Comparison of ENCODE assay signal across 1 cellular context in the genomic region with DNA sequence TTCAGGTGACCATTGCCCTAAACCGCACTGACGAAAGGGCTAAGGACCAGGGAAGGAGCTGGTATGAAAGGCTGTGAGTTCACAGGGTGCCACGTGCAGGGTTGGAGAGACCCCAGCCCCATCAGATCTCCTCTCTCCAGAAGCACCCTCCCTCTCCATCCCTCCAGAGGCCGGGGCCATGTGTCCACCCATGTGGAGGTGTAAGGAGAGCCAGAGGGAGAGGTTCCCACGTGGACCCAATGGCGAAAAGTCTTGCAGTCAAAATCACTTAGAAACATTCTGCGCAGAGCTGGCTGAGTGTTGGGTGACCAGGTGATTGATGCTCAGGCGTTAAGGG.
TF ChIP-seq lines count a peak whose summit lies in the region.

No MANE protein-coding gene starts in this region.

TF ChIP-seq in K562, 482 proteins besides CTCF, POLR2A, EP300 and RAD21 (continued from another document):
- TF ChIP-seq, protein P1, sequence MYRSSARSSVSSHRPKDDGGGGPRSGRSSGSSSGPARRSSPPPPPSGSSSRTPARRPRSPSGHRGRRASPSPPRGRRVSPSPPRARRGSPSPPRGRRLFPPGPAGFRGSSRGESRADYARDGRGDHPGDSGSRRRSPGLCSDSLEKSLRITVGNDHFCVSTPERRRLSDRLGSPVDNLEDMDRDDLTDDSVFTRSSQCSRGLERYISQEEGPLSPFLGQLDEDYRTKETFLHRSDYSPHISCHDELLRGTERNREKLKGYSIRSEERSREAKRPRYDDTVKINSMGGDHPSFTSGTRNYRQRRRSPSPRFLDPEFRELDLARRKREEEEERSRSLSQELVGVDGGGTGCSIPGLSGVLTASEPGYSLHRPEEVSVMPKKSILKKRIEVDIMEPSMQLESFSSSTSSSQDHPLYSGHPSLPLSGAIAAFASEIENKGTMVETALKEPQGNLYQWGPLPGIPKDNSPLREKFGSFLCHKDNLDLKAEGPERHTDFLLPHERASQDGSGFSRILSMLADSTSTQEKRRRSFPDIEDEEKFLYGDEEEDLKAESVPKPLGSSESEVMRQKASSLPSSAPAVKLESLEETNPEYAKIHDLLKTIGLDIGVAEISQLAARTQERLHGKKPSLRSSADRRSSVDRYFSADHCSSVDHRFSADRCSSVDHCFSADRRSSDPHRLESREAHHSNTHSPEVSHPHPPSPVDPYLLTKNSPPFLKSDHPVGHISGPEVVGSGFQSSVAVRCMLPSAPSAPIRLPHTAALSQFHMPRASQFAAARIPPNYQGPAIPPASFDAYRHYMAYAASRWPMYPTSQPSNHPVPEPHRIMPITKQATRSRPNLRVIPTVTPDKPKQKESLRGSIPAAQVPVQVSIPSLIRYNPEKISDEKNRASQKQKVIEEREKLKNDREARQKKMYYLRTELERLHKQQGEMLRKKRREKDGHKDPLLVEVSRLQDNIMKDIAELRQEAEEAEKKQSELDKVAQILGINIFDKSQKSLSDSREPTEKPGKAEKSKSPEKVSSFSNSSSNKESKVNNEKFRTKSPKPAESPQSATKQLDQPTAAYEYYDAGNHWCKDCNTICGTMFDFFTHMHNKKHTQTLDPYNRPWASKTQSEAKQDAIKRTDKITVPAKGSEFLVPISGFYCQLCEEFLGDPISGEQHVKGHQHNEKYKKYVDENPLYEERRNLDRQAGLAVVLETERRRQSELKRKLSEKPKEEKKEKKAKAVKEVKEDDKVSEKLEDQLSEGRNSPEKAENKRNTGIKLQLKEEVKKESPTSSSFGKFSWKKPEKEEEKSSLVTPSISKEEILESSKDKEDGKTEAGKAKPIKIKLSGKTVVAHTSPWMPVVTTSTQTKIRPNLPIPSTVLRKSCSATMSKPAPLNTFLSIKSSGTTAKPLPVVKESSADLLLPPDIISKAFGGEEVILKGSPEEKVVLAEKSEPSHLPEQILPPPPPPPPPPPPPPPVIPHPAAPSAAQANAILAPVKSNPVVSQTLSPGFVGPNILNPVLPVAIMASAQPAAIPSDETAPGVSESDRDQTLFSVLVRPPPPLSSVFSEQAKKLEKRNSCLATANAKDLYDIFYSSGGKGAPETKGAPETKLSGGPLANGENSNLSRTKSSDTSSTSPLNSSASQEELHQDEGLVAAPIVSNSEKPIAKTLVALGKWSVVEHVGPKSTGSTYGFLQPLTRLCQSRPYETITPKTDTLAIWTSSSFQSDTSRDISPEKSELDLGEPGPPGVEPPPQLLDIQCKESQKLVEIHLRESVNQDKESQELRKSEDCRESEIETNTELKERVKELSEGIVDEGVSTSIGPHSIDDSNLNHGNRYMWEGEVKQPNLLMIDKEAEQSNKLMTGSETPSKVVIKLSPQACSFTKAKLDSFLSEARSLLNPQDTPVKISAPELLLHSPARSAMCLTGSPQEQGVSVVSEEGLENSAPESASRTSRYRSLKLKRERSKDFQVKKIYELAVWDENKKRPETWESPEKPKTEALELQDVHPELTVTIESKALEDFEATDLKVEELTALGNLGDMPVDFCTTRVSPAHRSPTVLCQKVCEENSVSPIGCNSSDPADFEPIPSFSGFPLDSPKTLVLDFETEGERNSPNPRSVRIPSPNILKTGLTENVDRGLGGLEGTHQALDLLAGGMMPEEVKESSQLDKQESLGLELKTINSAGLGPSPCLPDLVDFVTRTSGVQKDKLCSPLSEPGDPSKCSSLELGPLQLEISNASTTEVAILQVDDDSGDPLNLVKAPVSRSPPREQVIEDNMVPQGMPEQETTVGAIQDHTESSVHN (IDR thresholded peaks at IDR 0.05; ENCODE audit: borderline replicate concordance in 1 of 2, low read depth in 1 of 2), result no peak
- TF ChIP-seq NR2C2 (CRISPR knock-in tag; IDR thresholded peaks at IDR 0.05) (no peak), NR2C2 (tag; IDR thresholded peaks at IDR 0.05) (0 out of 2 replicates have a peak, but pooled peaks have one; percentile 16)
